Comparison of ENCODE assay signal across 8 cellular contexts in genomic region chr6:4008324-4009047, GRCh38.
DNase-seq lines count a peak whose midpoint lies in the region; ATAC-seq, FAIRE-seq and TF ChIP-seq lines count a peak whose summit lies in the region.

No MANE protein-coding gene starts in this region.

- peaks cover 21% of the 10 kb centered on the region for H3K79me2 ChIP-seq in endothelial cell of umbilical vein (ENCODE audit: control insufficient read depth, insufficient read depth, low read length)

- POLR2A ChIA-PET in endothelial cell of umbilical vein (lab: Charles Lee) = no interaction called here

- no peak overlapping the region for H4K8ac ChIP-seq in neuronal stem cell (ENCODE audit: low read depth, low read length)

- H3K27me3 ChIP-seq in endothelial cell of umbilical vein (ENCODE audit: control insufficient read depth in 2 of 2, insufficient read depth in 2 of 2, low read length in 2 of 2) (no peaks in the 10 kb centered on the region), neuronal stem cell (ENCODE audit: control insufficient read depth in 3 of 3, insufficient read depth in 3 of 3, low read depth in 1 of 3, low read length in 3 of 3) (no peaks in the 10 kb centered on the region)

- no peak overlapping the region for H2BK12ac ChIP-seq in neuronal stem cell (ENCODE audit: low read length)

- H3K4me2 ChIP-seq in endothelial cell of umbilical vein (ENCODE audit: insufficient read depth, low read length) (no peak overlapping the region), neuronal stem cell (ENCODE audit: insufficient read depth, low read length, poor library complexity, severe bottlenecking) (no peak overlapping the region)

- dilution Hi-C loops in endothelial cell of umbilical vein (cut with MboI; ENCODE audit: extremely low pct_ligation_motif_present, low sequenced_read_pairs) = no loop called here

- CTCF ChIA-PET in endothelial cell of umbilical vein (lab: Charles Lee) = interaction anchor here (0.7 to 3.3 kb wide), 24 partner anchors 9 to 882 kb away, joined by 3 to 20 read pairs (median 6); partner anchors contain the start of gene FAM50B

- ATAC-seq in GM19463 (IDR thresholded peaks at IDR 0.05; ENCODE audit: unreplicated experiment) = no peak

- no peaks in the 10 kb centered on the region for H3K36me3 ChIP-seq in endothelial cell of umbilical vein (ENCODE audit: control insufficient read depth in 2 of 2, extremely low read depth in 1 of 2, insufficient read depth in 2 of 2, low read length in 2 of 2)
- peaks cover 2 to 36% of the 10 kb centered on the region in 2 donors for H3K36me3 ChIP-seq in neuronal stem cell (replicated peaks in 1 of 2; ENCODE audit: control insufficient read depth in 2 of 2, insufficient read depth in 2 of 2, low read length in 2 of 2)

- H2BK5ac ChIP-seq in neuronal stem cell (ENCODE audit: low read length) = no peak overlapping the region

- no CpG with 5 or more reads among the region's 3 CpGs for WGBS in neuronal stem cell (ENCODE audit: extremely low coverage in 2 of 2, insufficient read length in 2 of 2, insufficient replicate concordance in 1 of 2), 2 donors

- no peak overlapping the region for H2BK15ac ChIP-seq in neuronal stem cell (ENCODE audit: low read length)

- peaks cover 7% of the 10 kb centered on the region for H3K4me1 Mint-ChIP-seq in nephron
- peaks cover 59% of the 10 kb centered on the region for H3K4me1 Mint-ChIP-seq in activated T-helper 1 cell treated with anti-CD3 and anti-CD28 coated beads, Interleukin-12 subunit alpha, Interleukin-12 subunit beta, Interleukin-2, Interleukin-4 antibody, amounts not matched to agents 30 ng/mL and 10 ng/mL and 1 ng/mL, durations not matched to agents 14 hours and 24 hours and 36 hours (ENCODE audit: low read depth)

- H3K9ac ChIP-seq in endothelial cell of umbilical vein (replicated peaks; ENCODE audit: extremely low read depth, insufficient read depth, low read length) = no peak overlapping the region
- H3K9ac ChIP-seq in neuronal stem cell (ENCODE audit: low read depth, low read length, poor library complexity) = no peak overlapping the region

- H3K14ac ChIP-seq in neuronal stem cell (ENCODE audit: low read length) = no peak overlapping the region

- H3K23ac ChIP-seq in neuronal stem cell (ENCODE audit: low read depth, low read length, poor library complexity) = no peak overlapping the region

- H3K9me1 ChIP-seq in endothelial cell of umbilical vein (replicated peaks; ENCODE audit: control insufficient read depth, extremely low read depth, insufficient read depth, low read length) = no peaks in the 10 kb centered on the region

- H3K4me3 ChIP-seq in endothelial cell of umbilical vein (replicated peaks in 1 of 3; ENCODE audit: insufficient read depth in 1 of 3, low read depth in 1 of 3, low read length in 3 of 3) = no peak overlapping the region
- no peak overlapping the region for H3K4me3 ChIP-seq in neuronal stem cell (ENCODE audit: low read length in 2 of 2)

- no peak overlapping the region for H3K4ac ChIP-seq in neuronal stem cell (ENCODE audit: low read length)

- FAIRE-seq in endothelial cell of umbilical vein (lab: Jason Lieb, UNC) = peak; percentile 77

- BruUV-seq in endothelial cell of umbilical vein (replicated peaks; lab: Mats Ljungman, UMichigan) = no TSS peak

- TF ChIP-seq POLR2A in endothelial cell of umbilical vein (IDR thresholded peaks at IDR 0.05; ENCODE audit: low read depth, low read length) = no peak

- H3K4me1 ChIP-seq in endothelial cell of umbilical vein (ENCODE audit: control insufficient read depth, extremely low read depth, insufficient read depth, low read length) = no peaks in the 10 kb centered on the region
- H3K4me1 ChIP-seq in neuronal stem cell (ENCODE audit: control insufficient read depth in 2 of 2, insufficient read depth in 1 of 2, low read depth in 1 of 2, low read length in 2 of 2) = no peaks in the 10 kb centered on the region

- no peak overlapping the region for H3K18ac ChIP-seq in neuronal stem cell (ENCODE audit: low read length)

- H2AFZ ChIP-seq in endothelial cell of umbilical vein (ENCODE audit: low read depth, low read length) (no peak overlapping the region), neuronal stem cell (ENCODE audit: low read length) (no peak overlapping the region)

- H2AK5ac ChIP-seq in neuronal stem cell (ENCODE audit: low read depth, low read length) = no peak overlapping the region

- H3K27ac ChIP-seq in endothelial cell of umbilical vein (ENCODE audit: insufficient read depth, low read depth, low read length) = no peak overlapping the region
- H3K27ac ChIP-seq in neuronal stem cell (replicated peaks; ENCODE audit: low read length) = no peak overlapping the region

- no peak overlapping the region for H4K91ac ChIP-seq in neuronal stem cell (ENCODE audit: low read depth, low read length, poor library complexity)

- peak overlapping the region; percentile 42 to 78 (median 44) for H3K27ac Mint-ChIP-seq in nephron
- no peak overlapping the region for H3K27ac Mint-ChIP-seq in activated T-helper 1 cell treated with anti-CD3 and anti-CD28 coated beads, Interleukin-12 subunit alpha, Interleukin-12 subunit beta, Interleukin-2, Interleukin-4 antibody, amounts not matched to agents 30 ng/mL and 10 ng/mL and 1 ng/mL, durations not matched to agents 14 hours and 24 hours and 36 hours

- no peak overlapping the region for H3K4me3 Mint-ChIP-seq in nephron
- no peak overlapping the region for H3K4me3 Mint-ChIP-seq in activated T-helper 1 cell treated with anti-CD3 and anti-CD28 coated beads, Interleukin-12 subunit alpha, Interleukin-12 subunit beta, Interleukin-2, Interleukin-4 antibody, amounts not matched to agents 30 ng/mL and 10 ng/mL and 1 ng/mL, durations not matched to agents 14 hours and 24 hours and 36 hours

- H2BK120ac ChIP-seq in neuronal stem cell (ENCODE audit: low read depth, low read length) = no peak overlapping the region

- peaks cover 20% of the 10 kb centered on the region for H3K36me3 Mint-ChIP-seq in nephron (ENCODE audit: low read depth)
- H3K36me3 Mint-ChIP-seq in activated T-helper 1 cell treated with anti-CD3 and anti-CD28 coated beads, Interleukin-12 subunit alpha, Interleukin-12 subunit beta, Interleukin-2, Interleukin-4 antibody, amounts not matched to agents 30 ng/mL and 10 ng/mL and 1 ng/mL, durations not matched to agents 14 hours and 24 hours and 36 hours (ENCODE audit: low read depth) = peaks cover 20% of the 10 kb centered on the region

- H3K9me3 ChIP-seq in endothelial cell of umbilical vein (replicated peaks; ENCODE audit: control insufficient read depth, insufficient read depth, low read length) (no peaks in the 10 kb centered on the region), neuronal stem cell (replicated peaks in 1 of 2; ENCODE audit: control insufficient read depth in 2 of 2, insufficient read depth in 1 of 2, low read depth in 1 of 2, low read length in 2 of 2) (peaks cover 0 to 4% of the 10 kb centered on the region in 2 donors)

- H4K20me1 ChIP-seq in endothelial cell of umbilical vein (replicated peaks; ENCODE audit: control insufficient read depth, extremely low read depth, insufficient read depth, low read length) = no peaks in the 10 kb centered on the region

- TF ChIP-seq CTCF in endothelial cell of umbilical vein (IDR thresholded peaks at IDR 0.05; ENCODE audit: extremely low read depth in 1 of 2, insufficient read depth in 1 of 2, low read depth in 1 of 2, low read length in 2 of 2) (peak; percentile 19 to 45), nephron (IDR thresholded peaks at IDR 0.05; ENCODE audit: unreplicated experiment in 3 of 3) (peak; percentile 46 to 66 (median 47))

- peaks cover 3% of the 10 kb centered on the region for H3K79me1 ChIP-seq in neuronal stem cell (ENCODE audit: low read depth, low read length)

- peaks cover 5% of the 10 kb centered on the region for H3K9me3 Mint-ChIP-seq in nephron
- no peaks in the 10 kb centered on the region for H3K9me3 Mint-ChIP-seq in activated T-helper 1 cell treated with anti-CD3 and anti-CD28 coated beads, Interleukin-12 subunit alpha, Interleukin-12 subunit beta, Interleukin-2, Interleukin-4 antibody, amounts not matched to agents 30 ng/mL and 10 ng/mL and 1 ng/mL, durations not matched to agents 14 hours and 24 hours and 36 hours

- no peaks in the 10 kb centered on the region for H3K27me3 Mint-ChIP-seq in nephron (ENCODE audit: low read depth)
- H3K27me3 Mint-ChIP-seq in activated T-helper 1 cell treated with anti-CD3 and anti-CD28 coated beads, Interleukin-12 subunit alpha, Interleukin-12 subunit beta, Interleukin-2, Interleukin-4 antibody, amounts not matched to agents 30 ng/mL and 10 ng/mL and 1 ng/mL, durations not matched to agents 14 hours and 24 hours and 36 hours (ENCODE audit: insufficient read depth) = no peaks in the 10 kb centered on the region

- intact Hi-C loops in endothelial cell of umbilical vein (cut with micrococcal nuclease) = loop anchor here (1.0 to 10.0 kb wide), 3 partner anchors 266 to 729 kb away; no protein-coding TSS in a partner anchor
- intact Hi-C loops in activated T-helper 1 cell treated with anti-CD3 and anti-CD28 coated beads, Interleukin-12 subunit alpha, Interleukin-12 subunit beta, Interleukin-2, Interleukin-4 antibody, amounts not matched to agents 30 ng/mL and 10 ng/mL and 1 ng/mL, durations not matched to agents 14 hours and 24 hours and 36 hours (cut with micrococcal nuclease) = loop anchor here (1.0 to 2.0 kb wide), 4 partner anchors 10 to 266 kb away; no protein-coding TSS in a partner anchor

- DNase-seq in EL = peak; percentile 77
- peak; percentile 78 to 89 for DNase-seq in Kasumi-1 (lab: John Stamatoyannopoulos, UW)
- DNase-seq in SIG-M5 treated with dmso at 0.1 percent for 504 hours (lab: John Stamatoyannopoulos, UW; ENCODE audit: unreplicated experiment) = peak; percentile 86
- DNase-seq in endothelial cell of umbilical vein (ENCODE audit: low read depth, low spot score) = peak; percentile 76
- no peak for DNase-seq in neuronal stem cell (ENCODE audit: low spot score)
- no peak for DNase-seq in activated T-helper 1 cell treated with anti-CD3 and anti-CD28 coated beads, Interleukin-12 subunit alpha, Interleukin-12 subunit beta, Interleukin-2, Interleukin-4 antibody, amounts not matched to agents 30 ng/mL and 10 ng/mL and 1 ng/mL, durations not matched to agents 14 hours and 24 hours and 36 hours (ENCODE audit: low spot score)

TF ChIP-seq in endothelial cell of umbilical vein, 7 proteins besides CTCF, POLR2A, EP300 and RAD21 (continues in another document):
- TF ChIP-seq MYC (IDR thresholded peaks at IDR 0.05; ENCODE audit: low read depth, low read length) (no peak), FOS (IDR thresholded peaks at IDR 0.05; ENCODE audit: borderline replicate concordance, insufficient read depth, low read length) (no peak), JUN (IDR thresholded peaks at IDR 0.05; ENCODE audit: borderline replicate concordance, insufficient read depth, insufficient read length, low read depth) (no peak), EZH2 (IDR thresholded peaks at IDR 0.05; ENCODE audit: borderline replicate concordance, low read depth, low read length, severe bottlenecking) (no peak), POLR2AphosphoS5 (IDR thresholded peaks at IDR 0.05; ENCODE audit: insufficient read depth, low read depth, low read length) (no peak), GATA2 (IDR thresholded peaks at IDR 0.05; ENCODE audit: insufficient read depth, insufficient read length, low read depth, low read length) (no peak)

Comparison
In these comparisons a context has a peak if more than half of its experiments do, and no peak if none do; other contexts are left out.
1. DNase-seq: peak in EL (single experiment), Kasumi-1 (2 of 2), SIG-M5 treated with dmso at 0.1 percent for 504 hours (single experiment) and endothelial cell of umbilical vein (single experiment); none in neuronal stem cell (single experiment) and activated T-helper 1 cell treated with anti-CD3 and anti-CD28 coated beads, Interleukin-12 subunit alpha, Interleukin-12 subunit beta, Interleukin-2, Interleukin-4 antibody, amounts not matched to agents 30 ng/mL and 10 ng/mL and 1 ng/mL, durations not matched to agents 14 hours and 24 hours and 36 hours (single experiment).